1 cellular context compared by ENCODE assay signal in the genomic region with DNA sequence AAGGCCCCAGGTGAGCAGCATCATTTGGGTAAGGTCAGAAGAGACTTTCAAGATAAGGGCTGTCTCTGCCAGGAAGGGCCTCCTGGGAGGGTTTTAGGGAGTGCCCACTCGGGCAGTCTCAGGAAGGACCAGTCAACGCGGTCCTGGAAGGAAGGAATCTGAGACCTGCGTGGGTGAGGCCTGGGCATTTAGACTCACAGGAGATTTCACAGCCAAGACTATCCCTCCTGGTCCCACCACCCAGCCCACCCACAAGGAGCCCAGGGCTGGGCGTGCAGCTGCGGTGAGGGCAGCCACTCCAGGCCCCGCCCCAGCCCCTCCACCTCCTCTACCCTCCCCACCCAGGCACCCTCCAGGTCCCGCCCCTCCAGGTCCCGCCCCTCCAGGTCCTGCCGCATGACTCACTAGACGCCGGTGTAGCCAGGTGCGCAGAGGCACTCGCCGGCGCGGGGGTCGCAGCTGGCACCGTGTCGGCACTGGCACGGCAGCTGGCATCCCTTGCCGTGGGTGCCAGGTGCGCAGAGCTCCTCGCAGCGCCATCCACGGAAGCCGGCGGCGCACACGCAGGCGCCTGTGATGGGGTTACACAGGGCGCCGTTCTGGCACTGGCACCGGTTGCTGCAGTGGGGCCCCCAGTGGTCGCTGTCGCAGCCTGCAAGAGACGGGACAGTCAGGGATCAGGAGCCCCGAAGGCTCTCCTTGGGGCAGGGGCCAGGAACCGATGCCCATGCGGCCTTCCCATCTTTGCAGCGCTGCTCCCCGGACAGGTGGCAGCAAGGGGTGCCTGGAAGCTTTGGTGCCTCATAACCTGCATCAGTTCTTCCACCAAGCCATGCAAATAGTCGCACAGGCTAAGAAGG.
TF ChIP-seq lines count a peak whose summit lies in the region.

No MANE protein-coding gene starts in this region.

TF ChIP-seq in K562, 482 proteins besides CTCF, POLR2A, EP300 and RAD21 (continued from another document):
- peak; percentile 42; the same call in 1 of the 2 replicates for TF ChIP-seq HNRNPL (IDR thresholded peaks at IDR 0.05; ENCODE audit: low read depth, low read length)
- no peak for TF ChIP-seq ZNF274 (IDR thresholded peaks at IDR 0.05; ENCODE audit: borderline replicate concordance, low read depth, low read length)
TF ChIP-seq in K562: peak in this region for 2.
